Comparison of ENCODE assay signal across 27 cellular contexts in genomic region chr4:84684361-84684760, GRCh38.
DNase-seq lines count a peak whose midpoint lies in the region; ATAC-seq, FAIRE-seq and TF ChIP-seq lines count a peak whose summit lies in the region.
"Had no signal": no experiment of that assay in that cellular context is flagged by ENCODE, and none has a peak within 500 bp of the region (broad histone marks: within the 10 kb centered on the region; RNA-seq: fewer than 3 reads in every experiment).

No MANE protein-coding gene starts in this region.

- H3K4me1 Mint-ChIP-seq in stimulated activated naive CD8-positive, alpha-beta T cell treated with anti-CD3 and anti-CD28 coated beads, Interleukin-15, amount 100 ng/mL, for 72 hours: peaks cover 33% of the 10 kb centered on the region
- H3K4me1 Mint-ChIP-seq in astrocyte (ENCODE audit: low read depth, unreplicated experiment) (peaks cover 49% of the 10 kb centered on the region), immature natural killer cell (peaks cover 0 to 7% of the 10 kb centered on the region in 2 donors)

- peak overlapping the region; percentile 12 to 50 for H3K27ac Mint-ChIP-seq in stimulated activated naive CD8-positive, alpha-beta T cell treated with anti-CD3 and anti-CD28 coated beads, Interleukin-15, amount 100 ng/mL, for 72 hours
- H3K27ac Mint-ChIP-seq in astrocyte (ENCODE audit: unreplicated experiment) (no peak overlapping the region), immature natural killer cell (no peak overlapping the region)

- no peaks in the 10 kb centered on the region for H4K20me1 ChIP-seq in astrocyte (ENCODE audit: insufficient read depth, low read length)

- no peak for DNase-seq in stimulated activated naive CD8-positive, alpha-beta T cell treated with anti-CD3 and anti-CD28 coated beads, Interleukin-15, amount 100 ng/mL, for 72 hours
- DNase-seq in stimulated activated naive CD8-positive, alpha-beta T cell treated with anti-CD3 and anti-CD28 coated beads, Interleukin-15, Interleukin-2, amounts not matched to agents 100 U/mL and 50 U/mL, for 24 hours: no peak
- DNase-seq in astrocyte (ENCODE audit: low read depth) (peak; percentile 66), NCI-H1930 (lab: John Stamatoyannopoulos, UW) (no peak), immature natural killer cell (no peak), tibial nerve (ENCODE audit: low spot score in 2 of 2) (no peak)
- DNase-seq: 8988T, ACHN, BE2C, Calu3, DMS79 treated with DMSO at 0.1 percent for 48 hours, GF-D8, H7, MG63, NCI-H1436, NCI-H187, NCI-H2171 treated with DMSO at 0.1 percent for 48 hours, NCI-H524, NCI-H774, SIG-M5 had no signal

- H2AFZ ChIP-seq in astrocyte (ENCODE audit: low read depth, low read length): no peak overlapping the region

- TF ChIP-seq EP300 in tibial nerve (IDR thresholded peaks at IDR 0.05): no peak

- H3K27me3 ChIP-seq in astrocyte (ENCODE audit: insufficient read depth, low read length) (no peaks in the 10 kb centered on the region), layer of hippocampus (ENCODE audit: control insufficient read depth, insufficient read depth, low read length) (no peaks in the 10 kb centered on the region), tibial nerve (no peaks in the 10 kb centered on the region)
- H3K27me3 ChIP-seq: BE2C, MG63 had no signal

- FAIRE-seq in astrocyte (lab: Jason Lieb, UNC): peak; percentile 43
- FAIRE-seq: GM12891, HepG2, K562, RCC 7860 had no signal

- no peak overlapping the region for H3K4me2 ChIP-seq in astrocyte (ENCODE audit: low read length)

- ATAC-seq in stimulated activated naive CD8-positive, alpha-beta T cell treated with anti-CD3 and anti-CD28 coated beads, Interleukin-15, amount 100 ng/mL, for 72 hours: no peak
- ATAC-seq in stimulated activated naive CD8-positive, alpha-beta T cell treated with anti-CD3 and anti-CD28 coated beads, Interleukin-15, Interleukin-2, amounts not matched to agents 100 U/mL and 50 U/mL, for 24 hours: no peak
- no peak for ATAC-seq in GM18907 (IDR thresholded peaks at IDR 0.05; ENCODE audit: unreplicated experiment)
- ATAC-seq: HepG2, K562 had no signal

- H3K9ac ChIP-seq in astrocyte (ENCODE audit: low read length): no peak overlapping the region

- peaks cover 13% of the 10 kb centered on the region for H3K27me3 Mint-ChIP-seq in stimulated activated naive CD8-positive, alpha-beta T cell treated with anti-CD3 and anti-CD28 coated beads, Interleukin-15, amount 100 ng/mL, for 72 hours
- H3K27me3 Mint-ChIP-seq in astrocyte (ENCODE audit: low read depth, unreplicated experiment) (no peaks in the 10 kb centered on the region), immature natural killer cell (ENCODE audit: low read depth in 3 of 3) (peaks cover 0 to 2% (median 0%) of the 10 kb centered on the region in 3 donors)

- H3K4me3 ChIP-seq in astrocyte (ENCODE audit: insufficient read depth, low read depth, low read length): no peak overlapping the region
- H3K4me3 ChIP-seq in tibial nerve: no peak overlapping the region
- H3K4me3 ChIP-seq: K562, MG63, SK-N-MC had no signal

- no peak overlapping the region for H3K4me3 Mint-ChIP-seq in stimulated activated naive CD8-positive, alpha-beta T cell treated with anti-CD3 and anti-CD28 coated beads, Interleukin-15, amount 100 ng/mL, for 72 hours
- H3K4me3 Mint-ChIP-seq in astrocyte (ENCODE audit: unreplicated experiment) (no peak overlapping the region), immature natural killer cell (no peak overlapping the region)

- H3K4me1 ChIP-seq in astrocyte (ENCODE audit: insufficient read depth, low read length) (peaks cover 20% of the 10 kb centered on the region), tibial nerve (peaks cover 0 to 30% (median 14%) of the 10 kb centered on the region in 4 donors)
- H3K4me1 ChIP-seq: BE2C had no signal

- no peak for TF ChIP-seq CTCF in astrocyte (IDR thresholded peaks at IDR 0.05; ENCODE audit: insufficient read depth, low read depth, low read length)
- TF ChIP-seq CTCF in tibial nerve (IDR thresholded peaks at IDR 0.05): no peak

- WGBS in tibial nerve, 2 donors: 87 to 89% methylated on average over 3 of the region's 3 CpGs

- H3K9me3 Mint-ChIP-seq in stimulated activated naive CD8-positive, alpha-beta T cell treated with anti-CD3 and anti-CD28 coated beads, Interleukin-15, amount 100 ng/mL, for 72 hours: no peaks in the 10 kb centered on the region
- H3K9me3 Mint-ChIP-seq in astrocyte (ENCODE audit: unreplicated experiment) (no peaks in the 10 kb centered on the region), immature natural killer cell (peaks cover 0 to 9% (median 2%) of the 10 kb centered on the region in 6 donors)

- no peaks in the 10 kb centered on the region for H3K9me3 ChIP-seq in astrocyte (ENCODE audit: insufficient read depth, low read depth, low read length)
- H3K9me3 ChIP-seq in tibial nerve: no peaks in the 10 kb centered on the region
- H3K9me3 ChIP-seq: BE2C, MG63 had no signal

- no peaks in the 10 kb centered on the region for H3K79me2 ChIP-seq in astrocyte (ENCODE audit: insufficient read depth, low read length)

- H3K36me3 ChIP-seq in astrocyte (ENCODE audit: insufficient read depth, low read length): peaks cover 19% of the 10 kb centered on the region
- H3K36me3 ChIP-seq in tibial nerve: peaks cover 0 to 83% (median 2%) of the 10 kb centered on the region in 3 donors

- no peak for TF ChIP-seq POLR2A in tibial nerve (IDR thresholded peaks at IDR 0.05)

- no peak overlapping the region for H3K27ac ChIP-seq in astrocyte (ENCODE audit: low read depth, low read length)
- peak overlapping the region; percentile 1 for H3K27ac ChIP-seq in layer of hippocampus (ENCODE audit: low read depth, low read length)
- peak overlapping the region in 1 of 4 donors; percentile 18 for H3K27ac ChIP-seq in tibial nerve
- H3K27ac ChIP-seq: SK-N-MC had no signal

- peaks cover 33% of the 10 kb centered on the region for H3K36me3 Mint-ChIP-seq in astrocyte (ENCODE audit: low read depth, unreplicated experiment)
- H3K36me3 Mint-ChIP-seq in immature natural killer cell: no peaks in the 10 kb centered on the region

Comparison
In these comparisons a context has a peak if more than half of its experiments do, and no peak if none do; other contexts are left out.
1. H3K27ac Mint-ChIP-seq: peak in stimulated activated naive CD8-positive, alpha-beta T cell treated with anti-CD3 and anti-CD28 coated beads, Interleukin-15, amount 100 ng/mL, for 72 hours (2 of 2); none in astrocyte (single experiment) and immature natural killer cell (0 of 6).